20 cellular contexts compared by ENCODE assay signal in the genomic region with DNA sequence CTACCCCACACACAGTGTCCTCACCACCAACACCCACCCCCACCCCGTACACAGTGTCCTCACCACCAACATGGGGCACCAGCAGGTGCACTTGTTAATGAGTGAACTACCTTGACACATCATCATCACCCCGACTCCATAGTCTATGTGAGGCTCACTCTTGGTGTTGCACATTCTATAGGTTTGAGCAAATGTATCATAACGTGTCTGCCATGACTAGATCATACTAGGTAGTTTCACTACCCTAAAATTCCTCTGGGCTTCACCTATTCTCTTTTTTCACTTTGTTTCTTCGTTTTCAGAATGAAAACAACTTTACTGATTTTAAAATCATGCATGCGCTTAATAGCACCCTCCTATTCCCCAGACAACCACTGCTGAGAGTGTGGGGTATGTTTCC.
DNase-seq lines count a peak whose midpoint lies in the region; ATAC-seq and TF ChIP-seq lines count a peak whose summit lies in the region.
"Had no signal": no experiment of that assay in that cellular context is flagged by ENCODE, and none has a peak within 500 bp of the region (broad histone marks: within the 10 kb centered on the region; RNA-seq: fewer than 3 reads in every experiment).

No MANE protein-coding gene starts in this region.

- CTCF ChIA-PET in activated CD8-positive, alpha-beta T cell treated with anti-CD3 and anti-CD28 coated beads, Interleukin-2, amount 10 ng/mL, durations not matched to agents 7 days and 5 days (lab: Charles Lee): no interaction called here
- CTCF ChIA-PET in activated CD8-positive, alpha-beta T cell treated with anti-CD3 and anti-CD28 coated beads for 36 hours (lab: Charles Lee): no interaction called here
- CTCF ChIA-PET in WTC11 (lab: Charles Lee): interaction anchor here (1.4 kb wide), 1 partner anchor 93 kb away, joined by 4 read pairs; no protein-coding TSS in a partner anchor

- no peak for ATAC-seq in activated CD8-positive, alpha-beta T cell treated with anti-CD3 and anti-CD28 coated beads, Interleukin-2, amount 10 ng/mL, durations not matched to agents 7 days and 5 days
- no peak for ATAC-seq in activated CD8-positive, alpha-beta T cell treated with anti-CD3 and anti-CD28 coated beads for 36 hours
- ATAC-seq in GM21529 (IDR thresholded peaks at IDR 0.05; ENCODE audit: unreplicated experiment) (peak; percentile 69), HG03025 (IDR thresholded peaks at IDR 0.05; ENCODE audit: low FRiP score, unreplicated experiment) (peak; percentile 65), WTC11 (no peak)

- POLR2A ChIA-PET in activated CD8-positive, alpha-beta T cell treated with anti-CD3 and anti-CD28 coated beads, Interleukin-2, amount 10 ng/mL, durations not matched to agents 7 days and 5 days (lab: Charles Lee): no interaction called here
- POLR2A ChIA-PET in activated CD8-positive, alpha-beta T cell treated with anti-CD3 and anti-CD28 coated beads for 36 hours (lab: Charles Lee): interaction anchor here (0.6 kb wide), 1 partner anchor 166 kb away, joined by 3 read pairs; no protein-coding TSS in a partner anchor
- POLR2A ChIA-PET in WTC11 (lab: Charles Lee): no interaction called here

- peaks cover 0 to 31% (median 14%) of the 10 kb centered on the region in 3 experiments for H3K27me3 ChIP-seq in neuronal stem cell (ENCODE audit: control insufficient read depth in 3 of 3, insufficient read depth in 3 of 3, low read depth in 1 of 3, low read length in 3 of 3)
- H3K27me3 ChIP-seq: uterus had no signal

- H4K8ac ChIP-seq in neuronal stem cell (ENCODE audit: low read depth, low read length): no peak overlapping the region

- no peak for DNase-seq in activated CD8-positive, alpha-beta T cell treated with anti-CD3 and anti-CD28 coated beads, Interleukin-2, amount 10 ng/mL, durations not matched to agents 7 days and 5 days
- DNase-seq in activated CD8-positive, alpha-beta T cell treated with anti-CD3 and anti-CD28 coated beads for 36 hours: no peak
- DNase-seq in neuronal stem cell (ENCODE audit: low spot score): no peak
- no peak for DNase-seq in WTC11 (ENCODE audit: low spot score)
- DNase-seq in NCI-H345 (lab: John Stamatoyannopoulos, UW): no peak
- DNase-seq in cerebellar cortex (ENCODE audit: low spot score): no peak
- DNase-seq: activated CD4-positive, alpha-beta memory T cell treated with anti-CD3 and anti-CD28 coated beads for 36 hours; activated T-cell treated with anti-CD3 and anti-CD28 coated beads, Interleukin-2, amount 50 U/mL, for 48 hours; hippocampal formation; kidney glomerular epithelial cell; midbrain; NCI-H774; retina; uterus had no signal

- H3K4ac ChIP-seq in neuronal stem cell (ENCODE audit: low read length): no peak overlapping the region

- H2BK12ac ChIP-seq in neuronal stem cell (ENCODE audit: low read length): no peak overlapping the region

- no CpG with 5 or more reads among the region's 5 CpGs for WGBS in neuronal stem cell (ENCODE audit: extremely low coverage in 2 of 2, insufficient read length in 2 of 2, insufficient replicate concordance in 1 of 2), 2 donors

- no peak overlapping the region for H3K18ac ChIP-seq in neuronal stem cell (ENCODE audit: low read length)

- no peak overlapping the region for H2BK5ac ChIP-seq in neuronal stem cell (ENCODE audit: low read length)

- H2BK15ac ChIP-seq in neuronal stem cell (ENCODE audit: low read length): no peak overlapping the region

- H3K23ac ChIP-seq in neuronal stem cell (ENCODE audit: low read depth, low read length, poor library complexity): no peak overlapping the region

- no peaks in the 10 kb centered on the region for H3K9me3 Mint-ChIP-seq in activated CD8-positive, alpha-beta T cell treated with anti-CD3 and anti-CD28 coated beads, Interleukin-2, amount 10 ng/mL, durations not matched to agents 7 days and 5 days (ENCODE audit: insufficient read depth)
- no peaks in the 10 kb centered on the region for H3K9me3 Mint-ChIP-seq in activated CD8-positive, alpha-beta T cell treated with anti-CD3 and anti-CD28 coated beads for 36 hours
- H3K9me3 Mint-ChIP-seq in WTC11: peaks cover 4% of the 10 kb centered on the region
- H3K9me3 Mint-ChIP-seq: activated CD4-positive, alpha-beta memory T cell treated with anti-CD3 and anti-CD28 coated beads for 36 hours; central memory CD8-positive, alpha-beta T cell; IgD-negative memory B cell; neural crest cell had no signal

- no peak overlapping the region for H3K9ac ChIP-seq in neuronal stem cell (ENCODE audit: low read depth, low read length, poor library complexity)
- H3K9ac ChIP-seq: BLaER1 had no signal

- H3K36me3 ChIP-seq in neuronal stem cell (replicated peaks in 1 of 2; ENCODE audit: control insufficient read depth in 2 of 2, insufficient read depth in 2 of 2, low read length in 2 of 2): no peaks in the 10 kb centered on the region
- H3K36me3 ChIP-seq: BLaER1, uterus had no signal

- H3K14ac ChIP-seq in neuronal stem cell (ENCODE audit: low read length): no peak overlapping the region

- no peaks in the 10 kb centered on the region for H3K9me3 ChIP-seq in neuronal stem cell (replicated peaks in 1 of 2; ENCODE audit: control insufficient read depth in 2 of 2, insufficient read depth in 1 of 2, low read depth in 1 of 2, low read length in 2 of 2)
- H3K9me3 ChIP-seq: BLaER1, uterus had no signal

- H3K4me3 ChIP-seq in neuronal stem cell (ENCODE audit: low read length in 2 of 2): no peak overlapping the region
- H3K4me3 ChIP-seq: BLaER1, uterus had no signal

- H3K4me3 Mint-ChIP-seq in activated CD8-positive, alpha-beta T cell treated with anti-CD3 and anti-CD28 coated beads, Interleukin-2, amount 10 ng/mL, durations not matched to agents 7 days and 5 days: no peak overlapping the region
- H3K4me3 Mint-ChIP-seq in activated CD8-positive, alpha-beta T cell treated with anti-CD3 and anti-CD28 coated beads for 36 hours: no peak overlapping the region
- no peak overlapping the region for H3K4me3 Mint-ChIP-seq in WTC11
- H3K4me3 Mint-ChIP-seq: activated CD4-positive, alpha-beta memory T cell treated with anti-CD3 and anti-CD28 coated beads for 36 hours; central memory CD8-positive, alpha-beta T cell; neural crest cell had no signal

- TF ChIP-seq CTCF in activated CD8-positive, alpha-beta T cell treated with anti-CD3 and anti-CD28 coated beads for 36 hours (IDR thresholded peaks at IDR 0.05): no peak
- no peak for TF ChIP-seq CTCF in WTC11 (IDR thresholded peaks at IDR 0.05)

- no peak overlapping the region for H4K91ac ChIP-seq in neuronal stem cell (ENCODE audit: low read depth, low read length, poor library complexity)

- no peak overlapping the region for H3K27ac ChIP-seq in neuronal stem cell (replicated peaks; ENCODE audit: low read length)
- H3K27ac ChIP-seq: BLaER1, uterus had no signal

- peak overlapping the region; percentile 42 for H2AK5ac ChIP-seq in neuronal stem cell (ENCODE audit: low read depth, low read length)

- no peaks in the 10 kb centered on the region for H3K36me3 Mint-ChIP-seq in activated CD8-positive, alpha-beta T cell treated with anti-CD3 and anti-CD28 coated beads, Interleukin-2, amount 10 ng/mL, durations not matched to agents 7 days and 5 days (ENCODE audit: low read depth)
- no peaks in the 10 kb centered on the region for H3K36me3 Mint-ChIP-seq in activated CD8-positive, alpha-beta T cell treated with anti-CD3 and anti-CD28 coated beads for 36 hours (ENCODE audit: low read depth)
- peaks cover under 1% of the 10 kb centered on the region; the same call in 1 of the 2 replicates for H3K36me3 Mint-ChIP-seq in WTC11
- H3K36me3 Mint-ChIP-seq: activated CD4-positive, alpha-beta memory T cell treated with anti-CD3 and anti-CD28 coated beads for 36 hours had no signal

- no peak overlapping the region for H2AFZ ChIP-seq in neuronal stem cell (ENCODE audit: low read length)

- no peak overlapping the region for H2BK120ac ChIP-seq in neuronal stem cell (ENCODE audit: low read depth, low read length)

- H3K79me1 ChIP-seq in neuronal stem cell (ENCODE audit: low read depth, low read length): no peaks in the 10 kb centered on the region

- H3K4me2 ChIP-seq in neuronal stem cell (ENCODE audit: insufficient read depth, low read length, poor library complexity, severe bottlenecking): no peak overlapping the region
- H3K4me2 ChIP-seq: BLaER1 had no signal

- H3K4me1 ChIP-seq in neuronal stem cell (ENCODE audit: control insufficient read depth in 2 of 2, insufficient read depth in 1 of 2, low read depth in 1 of 2, low read length in 2 of 2): peaks cover 0 to 3% of the 10 kb centered on the region in 2 donors

- peaks cover 23% of the 10 kb centered on the region for H3K4me1 Mint-ChIP-seq in activated CD8-positive, alpha-beta T cell treated with anti-CD3 and anti-CD28 coated beads, Interleukin-2, amount 10 ng/mL, durations not matched to agents 7 days and 5 days (ENCODE audit: low read depth)
- no peaks in the 10 kb centered on the region for H3K4me1 Mint-ChIP-seq in activated CD8-positive, alpha-beta T cell treated with anti-CD3 and anti-CD28 coated beads for 36 hours (ENCODE audit: low read depth)
- peaks cover 24% of the 10 kb centered on the region for H3K4me1 Mint-ChIP-seq in WTC11
- H3K4me1 Mint-ChIP-seq: neural crest cell had no signal

- intact Hi-C loops in activated CD8-positive, alpha-beta T cell treated with anti-CD3 and anti-CD28 coated beads for 36 hours (cut with micrococcal nuclease): no loop called here

- peaks cover 30% of the 10 kb centered on the region for H3K27me3 Mint-ChIP-seq in activated CD8-positive, alpha-beta T cell treated with anti-CD3 and anti-CD28 coated beads, Interleukin-2, amount 10 ng/mL, durations not matched to agents 7 days and 5 days (ENCODE audit: low read depth)
- H3K27me3 Mint-ChIP-seq in activated CD8-positive, alpha-beta T cell treated with anti-CD3 and anti-CD28 coated beads for 36 hours: no peaks in the 10 kb centered on the region
- no peaks in the 10 kb centered on the region; the same call in 1 of the 2 replicates for H3K27me3 Mint-ChIP-seq in WTC11 (ENCODE audit: low read depth)
- H3K27me3 Mint-ChIP-seq: activated CD4-positive, alpha-beta memory T cell treated with anti-CD3 and anti-CD28 coated beads for 36 hours; central memory CD8-positive, alpha-beta T cell had no signal

- peak overlapping the region; percentile 6 for H3K27ac Mint-ChIP-seq in activated CD8-positive, alpha-beta T cell treated with anti-CD3 and anti-CD28 coated beads, Interleukin-2, amount 10 ng/mL, durations not matched to agents 7 days and 5 days
- H3K27ac Mint-ChIP-seq in activated CD8-positive, alpha-beta T cell treated with anti-CD3 and anti-CD28 coated beads for 36 hours: no peak overlapping the region
- no peak overlapping the region for H3K27ac Mint-ChIP-seq in WTC11
- H3K27ac Mint-ChIP-seq: activated CD4-positive, alpha-beta memory T cell treated with anti-CD3 and anti-CD28 coated beads for 36 hours; IgD-negative memory B cell had no signal

TF ChIP-seq in WTC11, 78 proteins besides CTCF, POLR2A, EP300 and RAD21 (continues in another document):
- no peak for TF ChIP-seq TCF7 (CRISPR knock-in tag; IDR thresholded peaks at IDR 0.05; ENCODE audit: low read depth)

Comparison
In these comparisons a context has a peak if more than half of its experiments do, and no peak if none do; other contexts are left out.
1. ATAC-seq: peak in GM21529 (single experiment) and HG03025 (single experiment); none in activated CD8-positive, alpha-beta T cell treated with anti-CD3 and anti-CD28 coated beads, Interleukin-2, amount 10 ng/mL, durations not matched to agents 7 days and 5 days (single experiment), activated CD8-positive, alpha-beta T cell treated with anti-CD3 and anti-CD28 coated beads for 36 hours (single experiment) and WTC11 (single experiment).